Comparison of ENCODE assay signal across 8 cellular contexts in genomic region chr3:49092948-49093852, GRCh38. TPM values are rescaled to one million over a fixed set of nuclear protein-coding genes. Genes with fewer than 3 reads are reported as not detected.
DNase-seq lines count a peak whose midpoint lies in the region; ATAC-seq and TF ChIP-seq lines count a peak whose summit lies in the region.

No MANE protein-coding gene starts in this region.

- peak overlapping the region; percentile 88 to 90 for H3K27ac Mint-ChIP-seq in T-cell

- H3K9me3 ChIP-seq in psoas muscle, result no peaks in the 10 kb centered on the region

- no peak for TF ChIP-seq CTCF in psoas muscle (IDR thresholded peaks at IDR 0.05)

- H3K4me3 ChIP-seq in psoas muscle (peak overlapping the region; percentile 95), urinary bladder (ENCODE audit: low read depth, low read length) (peak overlapping the region; percentile 76)

- peaks cover 45 to 54% (median 50%) of the 10 kb centered on the region in 3 donors for H3K4me1 Mint-ChIP-seq in T-cell

- H3K27me3 ChIP-seq in psoas muscle (ENCODE audit: insufficient read depth in 3 of 3, low read length in 2 of 3), result no peaks in the 10 kb centered on the region

- peaks cover 11% of the 10 kb centered on the region for H3K36me3 Mint-ChIP-seq in T-cell

- CTCF ChIA-PET in T-cell (lab: Charles Lee), result interaction anchor here in 1 of 2 donors (0.6 to 2.7 kb wide), 12 partner anchors 11 to 409 kb away, joined by 3 to 28 read pairs (median 6); partner anchors contain the start of genes KLHDC8B, NDUFAF3, QARS1 and USP19

- peak overlapping the region; percentile 90 to 98 (median 94) for H3K4me3 Mint-ChIP-seq in T-cell

- H3K27ac ChIP-seq in psoas muscle (peak overlapping the region; percentile 89), urinary bladder (ENCODE audit: low read depth) (peak overlapping the region; percentile 96)

- POLR2A ChIA-PET in T-cell (lab: Charles Lee), result interaction anchor here (0.6 to 1.9 kb wide), 6 partner anchors 28 to 377 kb away, joined by 3 to 17 read pairs (median 3); partner anchors contain the start of genes DAG1 (in 1 of the 2), IMPDH2 (in 1 of the 2), USP19 (in 1 of the 2) and WDR6 (in 1 of the 2)

- no peaks in the 10 kb centered on the region for H3K27me3 Mint-ChIP-seq in T-cell

- 0% methylated on average over 52 to 85 of the region's 85 CpGs for WGBS in psoas muscle, 3 donors
- WGBS in urinary bladder, result under 1% methylated on average over 85 of the region's 85 CpGs

- H3K36me3 ChIP-seq in psoas muscle (ENCODE audit: insufficient read depth in 1 of 2, low read depth in 1 of 2) (peaks cover 2 to 37% of the 10 kb centered on the region in 2 donors), urinary bladder (ENCODE audit: insufficient read depth) (no peaks in the 10 kb centered on the region)

- DNase-seq in GDM1 (lab: John Stamatoyannopoulos, UW) (peak; percentile 68), H4 (ENCODE audit: low spot score) (peak; percentile 45), LHCN-M2 (ENCODE audit: low read depth) (peak; percentile 77), T-cell (peak; percentile 59 to 86 (median 80)), amniotic epithelial cell (ENCODE audit: low read depth) (peak; percentile 88), left ventricle myocardium superior (peak; percentile 89), psoas muscle (peak; percentile 85 to 90)

- intact Hi-C loops in left ventricle myocardium superior (cut with micrococcal nuclease) (no loop called here), psoas muscle (cut with DNase I) (loop anchor here in 1 of 2 donors (5.0 kb wide), 2 partner anchors 61 to 106 kb away; no protein-coding TSS in a partner anchor)

- peaks cover 48% of the 10 kb centered on the region for H3K4me1 ChIP-seq in psoas muscle
- no peaks in the 10 kb centered on the region for H3K4me1 ChIP-seq in urinary bladder (ENCODE audit: insufficient read depth)

- no peaks in the 10 kb centered on the region for H3K9me3 Mint-ChIP-seq in T-cell

- peak; percentile 42 to 48 (median 46) for ATAC-seq in T-cell (replicated peaks in 1 of 4)
- peak; percentile 59 for ATAC-seq in left ventricle myocardium superior
- peak; percentile 60 to 70 (median 64) for ATAC-seq in psoas muscle

RNA-seq across cellular contexts. Expression of gene QRICH1, which starts 0.7 kb away (rescaled TPM):
- 36.3 and 47.4 TPM in 2 replicates for total RNA-seq in H4 (2014; rRNA removed; shearing (Covaris generic))
- 74.6 and 83.8 TPM in 2 replicates for total RNA-seq in LHCN-M2 (2014; rRNA removed)
- polyA plus RNA-seq in LHCN-M2 (2012), result 25.5 TPM
- 100 to 1,000 TPM; 142 to 202 (median 155) TPM for total RNA-seq in T-cell
- total RNA-seq in left ventricle myocardium superior, result 61.9 TPM
- 10 to 100 TPM; 52.8 to 83.9 (median 71.1) TPM for total RNA-seq in psoas muscle
- 10 to 100 TPM; 21.5 to 37.1 (median 28.6) TPM for polyA plus RNA-seq in psoas muscle
- total RNA-seq in urinary bladder, result 63.0 TPM
- 40.7 TPM for polyA plus RNA-seq in urinary bladder

RNA-seq across cellular contexts. Expression of gene QARS1, which starts 11.4 kb away (rescaled TPM):
- total RNA-seq in H4 (2014; rRNA removed; shearing (Covaris generic)), result 139 and 150 TPM in 2 replicates
- total RNA-seq in LHCN-M2 (2014; rRNA removed), result 161 and 208 TPM in 2 replicates
- 250 TPM for polyA plus RNA-seq in LHCN-M2 (2012)
- total RNA-seq in T-cell, result 100 to 1,000 TPM; 215 to 261 (median 245) TPM
- 227 TPM for total RNA-seq in left ventricle myocardium superior
- 100 to 1,000 TPM; 120 to 200 (median 144) TPM for total RNA-seq in psoas muscle
- 100 to 1,000 TPM; 142 to 166 (median 157) TPM for polyA plus RNA-seq in psoas muscle
- 197 TPM for total RNA-seq in urinary bladder
- polyA plus RNA-seq in urinary bladder, result 242 TPM

RNA-seq across cellular contexts. Expression of gene USP19, which starts 27.4 kb away (rescaled TPM):
- 18.4 and 18.5 TPM in 2 replicates for total RNA-seq in H4 (2014; rRNA removed; shearing (Covaris generic))
- total RNA-seq in LHCN-M2 (2014; rRNA removed) (54.4 and 57.6 TPM in 2 replicates), T-cell (100 to 1,000 TPM in 3 of 5 donors, 10 to 100 TPM in 2; 56.5 to 117 (median 105) TPM), left ventricle myocardium superior (64.6 TPM), psoas muscle (100 to 1,000 TPM in 2 of 4 donors, 10 to 100 TPM in 2; 79.5 to 109 (median 96.3) TPM), urinary bladder (30.8 TPM)
- 23.2 TPM for polyA plus RNA-seq in LHCN-M2 (2012)
- polyA plus RNA-seq in psoas muscle (10 to 100 TPM; 29.5 to 94.0 (median 42.9) TPM), urinary bladder (44.8 TPM)

RNA-seq across cellular contexts. Expression of gene LAMB2, which starts 39.6 kb away (rescaled TPM):
- 40.7 and 43.8 TPM in 2 replicates for total RNA-seq in H4 (2014; rRNA removed; shearing (Covaris generic))
- total RNA-seq in LHCN-M2 (2014; rRNA removed), result 238 and 248 TPM in 2 replicates
- polyA plus RNA-seq in LHCN-M2 (2012), result 171 TPM
- total RNA-seq in T-cell, result 1 to 10 TPM in 3 of 5 donors, under 1 TPM in 2; 0.25 to 3.7 (median 2.1) TPM
- 798 TPM for total RNA-seq in left ventricle myocardium superior
- 100 to 1,000 TPM; 133 to 220 (median 141) TPM for total RNA-seq in psoas muscle
- 100 to 1,000 TPM in 1 of 3 donors, 10 to 100 TPM in 2; 81.6 to 123 (median 95.3) TPM for polyA plus RNA-seq in psoas muscle
- 429 TPM for total RNA-seq in urinary bladder
- polyA plus RNA-seq in urinary bladder, result 366 TPM

Comparison
In these comparisons a context has a peak if more than half of its experiments do, and no peak if none do; other contexts are left out.
1. Peak in every context shown above with its lines: DNase-seq, ATAC-seq, H3K4me3 ChIP-seq and H3K27ac ChIP-seq.